Comparison of ENCODE assay signal across 13 cellular contexts in genomic region chr22:24418786-24419479, GRCh38. TPM values are rescaled to one million over a fixed set of nuclear protein-coding genes. Genes with fewer than 3 reads are reported as not detected.
A peak's percentile ranks its signal among the peaks of the same experiment; 100 is the strongest.
DNase-seq lines count a peak whose midpoint lies in the region; ATAC-seq lines count a peak whose summit lies in the region.
"Had no signal": no experiment of that assay in that cellular context is flagged by ENCODE, and none has a peak within 500 bp of the region (broad histone marks: within the 10 kb centered on the region; RNA-seq: fewer than 3 reads in every experiment).

No MANE protein-coding gene starts in this region.

- H3K27ac Mint-ChIP-seq in central memory CD8-positive, alpha-beta T cell (ENCODE audit: low read depth) = peak overlapping the region; percentile 44
- H3K27ac Mint-ChIP-seq in stimulated activated memory B cell treated with anti-CD40 and anti-IgM and Interleukin-4, amounts not matched to agents 10 μg/mL and 1 μg/mL and 100 μg/mL, for 72 hours = peak overlapping the region; percentile 61
- H3K27ac Mint-ChIP-seq in activated CD4-positive, alpha-beta T cell treated with anti-CD3 and anti-CD28 coated beads for 36 hours = no peak overlapping the region

- ATAC-seq in Right ventricle myocardium superior (ENCODE audit: poor library complexity) (no peak), Right ventricle myocardium inferior (no peak)
- no peak for ATAC-seq in central memory CD8-positive, alpha-beta T cell (replicated peaks; ENCODE audit: extremely low read depth, poor library complexity, severe bottlenecking)
- no peak for ATAC-seq in stimulated activated memory B cell treated with anti-CD40 and anti-IgM and Interleukin-4, amounts not matched to agents 10 μg/mL and 1 μg/mL and 100 μg/mL, for 72 hours
- ATAC-seq in activated CD4-positive, alpha-beta T cell treated with anti-CD3 and anti-CD28 coated beads for 36 hours = no peak
- ATAC-seq: gastroesophageal sphincter had no signal

- H3K36me3 Mint-ChIP-seq in central memory CD8-positive, alpha-beta T cell (ENCODE audit: insufficient read depth) = peaks cover 20% of the 10 kb centered on the region
- peaks cover 15% of the 10 kb centered on the region for H3K36me3 Mint-ChIP-seq in stimulated activated memory B cell treated with anti-CD40 and anti-IgM and Interleukin-4, amounts not matched to agents 10 μg/mL and 1 μg/mL and 100 μg/mL, for 72 hours
- peaks cover 6% of the 10 kb centered on the region for H3K36me3 Mint-ChIP-seq in activated CD4-positive, alpha-beta T cell treated with anti-CD3 and anti-CD28 coated beads for 36 hours (ENCODE audit: low read depth)

- in situ Hi-C loops in KBM-7 (cut with MboI; ENCODE audit: low pct_unique_long_range_greater_than_20kb, low sequenced_read_pairs) = loop anchor here (10.0 kb wide), 1 partner anchor 96 kb away; no protein-coding TSS in a partner anchor

- H3K9me3 Mint-ChIP-seq in central memory CD8-positive, alpha-beta T cell = no peaks in the 10 kb centered on the region
- H3K9me3 Mint-ChIP-seq in stimulated activated memory B cell treated with anti-CD40 and anti-IgM and Interleukin-4, amounts not matched to agents 10 μg/mL and 1 μg/mL and 100 μg/mL, for 72 hours = no peaks in the 10 kb centered on the region
- H3K9me3 Mint-ChIP-seq in activated CD4-positive, alpha-beta T cell treated with anti-CD3 and anti-CD28 coated beads for 36 hours (ENCODE audit: low read depth) = no peaks in the 10 kb centered on the region

- intact Hi-C loops in Right ventricle myocardium superior (cut with DNase I) (no loop called here), Right ventricle myocardium inferior (cut with DNase I) (no loop called here)
- intact Hi-C loops in activated CD4-positive, alpha-beta T cell treated with anti-CD3 and anti-CD28 coated beads for 36 hours (cut with DNase I, micrococcal nuclease) = no loop called here

- H3K4me1 Mint-ChIP-seq in central memory CD8-positive, alpha-beta T cell = peaks cover 11% of the 10 kb centered on the region
- H3K4me1 Mint-ChIP-seq in stimulated activated memory B cell treated with anti-CD40 and anti-IgM and Interleukin-4, amounts not matched to agents 10 μg/mL and 1 μg/mL and 100 μg/mL, for 72 hours = peaks cover 36% of the 10 kb centered on the region
- H3K4me1 Mint-ChIP-seq in activated CD4-positive, alpha-beta T cell treated with anti-CD3 and anti-CD28 coated beads for 36 hours = no peaks in the 10 kb centered on the region

- CTCF ChIA-PET in activated CD4-positive, alpha-beta T cell treated with anti-CD3 and anti-CD28 coated beads for 36 hours (lab: Charles Lee) = interaction anchor here (1.0 to 1.1 kb wide), 3 partner anchors 10 to 111 kb away, joined by 3 read pairs; no protein-coding TSS in a partner anchor

- no peak overlapping the region for H3K4me3 Mint-ChIP-seq in central memory CD8-positive, alpha-beta T cell
- no peak overlapping the region for H3K4me3 Mint-ChIP-seq in stimulated activated memory B cell treated with anti-CD40 and anti-IgM and Interleukin-4, amounts not matched to agents 10 μg/mL and 1 μg/mL and 100 μg/mL, for 72 hours
- no peak overlapping the region for H3K4me3 Mint-ChIP-seq in activated CD4-positive, alpha-beta T cell treated with anti-CD3 and anti-CD28 coated beads for 36 hours

- POLR2A ChIA-PET in activated CD4-positive, alpha-beta T cell treated with anti-CD3 and anti-CD28 coated beads for 36 hours (lab: Charles Lee) = no interaction called here

- DNase-seq in Right ventricle myocardium superior (peak; percentile 15), Right ventricle myocardium inferior (ENCODE audit: missing footprints) (no peak), NCI-H2196 treated with DMSO at 0.1 percent for 48 hours (lab: John Stamatoyannopoulos, UW; ENCODE audit: unreplicated experiment) (peak; percentile 6), anterior cingulate cortex (lab: John Stamatoyannopoulos, UW) (no peak), KBM-7 (no peak)
- no peak for DNase-seq in central memory CD8-positive, alpha-beta T cell (ENCODE audit: low spot score in 2 of 2)
- no peak for DNase-seq in activated CD4-positive, alpha-beta T cell treated with anti-CD3 and anti-CD28 coated beads for 36 hours
- DNase-seq: activated T-cell treated with anti-CD3 and anti-CD28 coated beads, Interleukin-2, amount 50 U/mL, for 1 hour; mesendoderm; NCI-H1930; NK-92 treated with Interleukin-12 subunit alpha and Interleukin-12 subunit beta, amount 100 ng/mL, for 24 hours had no signal

- H3K27me3 Mint-ChIP-seq in central memory CD8-positive, alpha-beta T cell = no peaks in the 10 kb centered on the region
- H3K27me3 Mint-ChIP-seq in stimulated activated memory B cell treated with anti-CD40 and anti-IgM and Interleukin-4, amounts not matched to agents 10 μg/mL and 1 μg/mL and 100 μg/mL, for 72 hours = no peaks in the 10 kb centered on the region
- H3K27me3 Mint-ChIP-seq in activated CD4-positive, alpha-beta T cell treated with anti-CD3 and anti-CD28 coated beads for 36 hours = peaks cover 3% of the 10 kb centered on the region

RNA-seq across cellular contexts. Expression of gene ADORA2A, which starts 8.5 kb away (rescaled TPM):
- total RNA-seq in Right ventricle myocardium superior = 4.1 TPM
- 4.3 TPM for total RNA-seq in Right ventricle myocardium inferior
- 10 to 100 TPM; 30.6 to 31.3 TPM for total RNA-seq in activated CD4-positive, alpha-beta T cell treated with anti-CD3 and anti-CD28 coated beads for 36 hours

Comparison
In these comparisons a context has a peak if more than half of its experiments do, and no peak if none do; other contexts are left out.
1. DNase-seq: peak in Right ventricle myocardium superior (single experiment) and NCI-H2196 treated with DMSO at 0.1 percent for 48 hours (single experiment); none in Right ventricle myocardium inferior (single experiment), central memory CD8-positive, alpha-beta T cell (0 of 2), anterior cingulate cortex (0 of 58), activated CD4-positive, alpha-beta T cell treated with anti-CD3 and anti-CD28 coated beads for 36 hours (single experiment) and KBM-7 (single experiment).